ENCODE assay signal across 8 cellular contexts in genomic region chr17:17206149-17206912, GRCh38. TPM values are rescaled to one million over a fixed set of nuclear protein-coding genes. Genes with fewer than 3 reads are reported as not detected.
DNase-seq lines count a peak whose midpoint lies in the region; FAIRE-seq and TF ChIP-seq lines count a peak whose summit lies in the region.

PLD6 (minus strand) TSS chr17:17206333; CDS start chr17:17206286, 47 bp downstream.

- H3K27me3 ChIP-seq in esophagus (ENCODE audit: control insufficient read depth in 1 of 2, insufficient read depth in 2 of 2, low read length in 2 of 2) (no peaks in the 10 kb centered on the region), osteoblast (ENCODE audit: insufficient read depth, low read length) (no peaks in the 10 kb centered on the region), thyroid gland (no peaks in the 10 kb centered on the region)

- peak within 1 kb of the TSS; percentile 45 to 46 for H3K4me3 ChIP-seq in esophagus (ENCODE audit: low read depth in 1 of 2, low read length in 2 of 2)
- H3K4me3 ChIP-seq in osteoblast (ENCODE audit: insufficient read depth, low read length), result peak within 1 kb of the TSS; percentile 79
- H3K4me3 ChIP-seq in thyroid gland (replicated peaks in 1 of 3), result peak within 1 kb of the TSS in 2 of 3 donors; percentile 2 to 50

- H3K9me3 ChIP-seq in esophagus (ENCODE audit: control insufficient read depth in 2 of 2, insufficient read depth in 1 of 2, low read depth in 1 of 2, low read length in 1 of 2) (peaks cover 0 to 4% of the 10 kb centered on the region in 2 donors), osteoblast (ENCODE audit: low read depth, low read length) (no peaks in the 10 kb centered on the region), thyroid gland (no peaks in the 10 kb centered on the region)

- H4K20me1 ChIP-seq in osteoblast (ENCODE audit: insufficient read depth, low read length), result peaks cover 8% of the 10 kb centered on the region

- peak within 1 kb of the TSS; percentile 94 for H3K4me2 ChIP-seq in osteoblast (ENCODE audit: insufficient read depth, low read length)

- no peak for TF ChIP-seq CTCF in osteoblast (IDR thresholded peaks at IDR 0.05; ENCODE audit: extremely low read depth, low read depth, low read length)
- TF ChIP-seq CTCF in thyroid gland (IDR thresholded peaks at IDR 0.05), result peak in 1 of 6 experiments; percentile 2

- H3K36me3 ChIP-seq in esophagus (ENCODE audit: control insufficient read depth in 2 of 2, insufficient read depth in 2 of 2, low read length in 1 of 2) (peaks cover 0 to 6% of the 10 kb centered on the region in 2 donors), osteoblast (ENCODE audit: insufficient read depth, low read length) (peaks cover 10% of the 10 kb centered on the region), thyroid gland (no peaks in the 10 kb centered on the region)

- WGBS in esophagus, 2 donors, result 8 to 12% methylated on average over 57 to 77 of the region's 77 CpGs
- WGBS in thyroid gland, 2 donors, result 43 to 73% methylated on average over 21 to 35 of the region's 77 CpGs

- peak within 1 kb of the TSS; percentile 72 for H2AFZ ChIP-seq in osteoblast (ENCODE audit: low read length)

- peaks cover 11 to 20% of the 10 kb centered on the region in 2 donors for H3K4me1 ChIP-seq in esophagus (ENCODE audit: control insufficient read depth in 2 of 2, insufficient read depth in 2 of 2, low read length in 1 of 2)
- peaks cover 32% of the 10 kb centered on the region for H3K4me1 ChIP-seq in osteoblast (ENCODE audit: insufficient read depth, low read length)
- peaks cover 11 to 26% of the 10 kb centered on the region in 2 donors for H3K4me1 ChIP-seq in thyroid gland

- TF ChIP-seq POLR2A in thyroid gland (IDR thresholded peaks at IDR 0.05), result peak in 1 of 2 donors; percentile 44

- DNase-seq in AG20443 (ENCODE audit: low spot score), result peak; percentile 86
- peak; percentile 86 for DNase-seq in GM19238 (ENCODE audit: insufficient read length, low spot score)
- DNase-seq in HTR-8/SVneo (ENCODE audit: insufficient read length, low spot score), result peak; percentile 77
- peak; percentile 21 for DNase-seq in OCI-M2 (lab: John Stamatoyannopoulos, UW; ENCODE audit: unreplicated experiment)
- DNase-seq in activated T-cell treated with anti-CD3 and anti-CD28 coated beads for 1 hour (ENCODE audit: low read depth), result peak; percentile 81
- no peak for DNase-seq in osteoblast (ENCODE audit: insufficient read length, low spot score, missing footprints)
- DNase-seq in thyroid gland, result peak; percentile 89 to 91

- intact Hi-C loops in thyroid gland (cut with DNase I), result no loop called here

- H3K27ac ChIP-seq in esophagus (ENCODE audit: low read depth in 2 of 2, low read length in 1 of 2), result peak within 1 kb of the TSS; percentile 66 to 90
- peak within 1 kb of the TSS; percentile 28 for H3K27ac ChIP-seq in osteoblast (ENCODE audit: low read depth, low read length)
- peak within 1 kb of the TSS; percentile 58 to 84 (median 59) for H3K27ac ChIP-seq in thyroid gland

- peak; percentile 100 for FAIRE-seq in HTR-8/SVneo (lab: Jason Lieb, UNC)

- H3K79me2 ChIP-seq in osteoblast (ENCODE audit: insufficient read depth, low read length), result peaks cover 13% of the 10 kb centered on the region

RNA-seq across cellular contexts. Expression of gene PLD6, which starts in this region (rescaled TPM):
- polyA plus RNA-seq in esophagus, result 1 to 10 TPM; 1.2 TPM
- total RNA-seq in osteoblast, result 1.4 and 2.7 TPM in 2 replicates
- 1 to 10 TPM; 1.3 to 3.2 (median 2.5) TPM for total RNA-seq in thyroid gland

Comparison
In these comparisons a context has a peak if more than half of its experiments do, and no peak if none do; other contexts are left out.
1. H3K27ac ChIP-seq: peak in every context shown above with its lines; median percentile 78 in esophagus; 59 in thyroid gland; 28 in osteoblast.
2. H3K4me3 ChIP-seq: peak in every context shown above with its lines; median percentile 79 in osteoblast; 46 in esophagus; 26 in thyroid gland.